12 cellular contexts compared by ENCODE assay signal in the genomic region with DNA sequence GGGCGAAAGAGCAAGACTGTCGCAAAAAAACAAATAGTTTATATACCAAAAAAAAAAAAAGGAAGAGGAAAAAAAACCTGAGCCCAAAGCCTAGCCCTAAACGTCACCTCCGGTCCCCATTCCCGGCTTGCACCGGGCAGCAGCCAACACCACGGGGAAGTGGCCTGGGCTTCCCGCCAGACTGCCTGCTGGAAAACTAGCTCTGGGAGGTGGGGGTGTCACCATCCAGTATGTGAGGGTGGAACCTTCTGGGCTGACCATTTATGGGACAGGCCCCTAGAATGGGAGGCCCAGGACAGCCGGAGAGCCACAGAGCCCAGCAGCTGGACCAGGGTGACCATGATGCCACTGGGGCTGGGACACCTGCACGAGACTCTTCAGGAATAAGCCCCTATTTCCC. TPM values are rescaled to one million over a fixed set of nuclear protein-coding genes. Genes with fewer than 3 reads are reported as not detected.
DNase-seq lines count a peak whose midpoint lies in the region; ATAC-seq, FAIRE-seq and TF ChIP-seq lines count a peak whose summit lies in the region.
"Had no signal": no experiment of that assay in that cellular context is flagged by ENCODE, and none has a peak within 500 bp of the region (broad histone marks: within the 10 kb centered on the region; RNA-seq: fewer than 3 reads in every experiment).

No MANE protein-coding gene starts in this region.

- no peak for TF ChIP-seq EP300 in ovary (IDR thresholded peaks at IDR 0.05)

- no peak for TF ChIP-seq CTCF in ovary (IDR thresholded peaks at IDR 0.05)

- H3K36me3 ChIP-seq in ovary, result no peaks in the 10 kb centered on the region
- H3K36me3 ChIP-seq in aorta (ENCODE audit: control insufficient read depth in 1 of 2, insufficient read depth in 2 of 2, low read length in 1 of 2), result no peaks in the 10 kb centered on the region

- FAIRE-seq in frontal cortex (lab: Jason Lieb, UNC), result no peak
- FAIRE-seq in GM12891 (lab: Jason Lieb, UNC), result no peak
- FAIRE-seq: A204.1 had no signal

- no peak overlapping the region for H3K4me3 ChIP-seq in ovary
- no peak overlapping the region for H3K4me3 ChIP-seq in aorta (ENCODE audit: low read length in 2 of 2)

- ATAC-seq in aorta (ENCODE audit: low FRiP score) (peak; percentile 92), HG02642 (IDR thresholded peaks at IDR 0.05; ENCODE audit: poor library complexity, unreplicated experiment) (no peak), HG03354 (IDR thresholded peaks at IDR 0.05; ENCODE audit: poor library complexity, severe bottlenecking, unreplicated experiment) (no peak)
- ATAC-seq: HCT116; naive thymus-derived CD4-positive, alpha-beta T cell had no signal

- H3K4me1 ChIP-seq in ovary (ENCODE audit: insufficient read depth) (peaks cover 2% of the 10 kb centered on the region), aorta (ENCODE audit: control insufficient read depth in 1 of 2, insufficient read depth in 2 of 2, low read length in 2 of 2) (no peaks in the 10 kb centered on the region)

- TF ChIP-seq POLR2A in ovary (IDR thresholded peaks at IDR 0.05) (no peak), GM12891 (IDR thresholded peaks at IDR 0.05; ENCODE audit: low read depth, low read length) (no peak)

- peak; percentile 36 for DNase-seq in DMS53 (lab: John Stamatoyannopoulos, UW)
- DNase-seq in DMS53 treated with DMSO at 0.1 percent for 48 hours (lab: John Stamatoyannopoulos, UW; ENCODE audit: unreplicated experiment), result no peak
- DNase-seq in frontal cortex (ENCODE audit: low spot score in 2 of 2), result peak; percentile 62 to 81
- DNase-seq in ovary, result peak in 4 of 5 donors; percentile 47 to 68 (median 66)
- peak; percentile 98 to 99 for DNase-seq in aorta
- no peak for DNase-seq in GM12891 (ENCODE audit: insufficient read length, low spot score)
- DNase-seq: activated CD4-positive, alpha-beta memory T cell treated with anti-CD3 and anti-CD28 coated beads, Interleukin-2, amount 10 ng/mL, durations not matched to agents 7 days and 5 days; naive thymus-derived CD4-positive, alpha-beta T cell had no signal

- no peaks in the 10 kb centered on the region for H3K9me3 ChIP-seq in ovary
- H3K9me3 ChIP-seq in aorta (ENCODE audit: control insufficient read depth, low read length), result no peaks in the 10 kb centered on the region

- H3K27ac ChIP-seq in ovary (no peak overlapping the region), aorta (ENCODE audit: low read depth in 1 of 2, low read length in 2 of 2) (peak overlapping the region in 1 of 2 donors; percentile 66)

- intact Hi-C loops in ovary (cut with DNase I) (no loop called here), aorta (cut with DNase I) (loop anchor here in 1 of 2 donors (2.0 kb wide), 1 partner anchor 29 kb away; no protein-coding TSS in a partner anchor)

- H3K27me3 ChIP-seq in ovary, result no peaks in the 10 kb centered on the region
- H3K27me3 ChIP-seq in aorta (ENCODE audit: control insufficient read depth in 1 of 2, insufficient read depth in 2 of 2, low read length in 1 of 2), result no peaks in the 10 kb centered on the region

- WGBS in ovary, 3 donors, result 40 to 48% (median 43%) methylated on average over 10 of the region's 10 CpGs
- 7 to 14% methylated on average over 9 to 10 of the region's 10 CpGs for WGBS in aorta, 2 donors

TF ChIP-seq in GM12891, 5 proteins besides CTCF, POLR2A, EP300 and RAD21:
- TF ChIP-seq POLR2AphosphoS5 (IDR thresholded peaks at IDR 0.05; ENCODE audit: low read depth, low read length) (no peak), TAF1 (IDR thresholded peaks at IDR 0.05; ENCODE audit: low read depth, low read length) (no peak), POU2F2 (IDR thresholded peaks at IDR 0.05; ENCODE audit: low read depth, low read length) (no peak), SPI1 (IDR thresholded peaks at IDR 0.05; ENCODE audit: low read depth, low read length) (no peak), PAX5 (IDR thresholded peaks at IDR 0.05; ENCODE audit: insufficient read depth, low read length, severe bottlenecking) (no peak)

RNA-seq across cellular contexts. Expression of gene IL12RB1, which starts 37.3 kb away (rescaled TPM):
- total RNA-seq in frontal cortex, result 0.41 TPM
- total RNA-seq in ovary, result under 1 TPM; 0.31 to 0.89 (median 0.57) TPM
- polyA plus RNA-seq in ovary, result under 1 TPM; 0.22 to 0.70 TPM
- 1 to 10 TPM; 1.7 to 2.6 TPM for total RNA-seq in aorta
- polyA plus RNA-seq in aorta, result under 1 TPM; 0.69 to 0.75 TPM
- 13.5 TPM for polyA plus RNA-seq in GM12891 (2012; ENCODE audit: low read depth, missing spikeins)

RNA-seq across cellular contexts. Expression of gene ARRDC2, which starts 41.4 kb away (rescaled TPM):
- total RNA-seq in frontal cortex (1.6 TPM), ovary (10 to 100 TPM in 5 of 7 donors, 1 to 10 TPM in 2; 6.8 to 22.8 (median 12.2) TPM), aorta (10 to 100 TPM; 40.6 to 60.5 TPM)
- polyA plus RNA-seq in ovary (10 to 100 TPM; 12.9 to 14.7 TPM), aorta (100 to 1,000 TPM in 1 of 2 donors, 10 to 100 TPM in 1; 82.5 to 104 TPM)
- 3.6 TPM for polyA plus RNA-seq in GM12891 (2012; ENCODE audit: low read depth, missing spikeins)

RNA-seq across cellular contexts. Expression of gene MAST3, which starts 48.2 kb away (rescaled TPM):
- total RNA-seq in frontal cortex (4.5 TPM), ovary (10 to 100 TPM in 3 of 7 donors, 1 to 10 TPM in 4; 7.8 to 12.2 (median 9.9) TPM), aorta (10 to 100 TPM; 21.5 to 25.2 TPM)
- polyA plus RNA-seq in ovary (1 to 10 TPM; 2.4 to 5.7 TPM), aorta (10 to 100 TPM in 1 of 2 donors, 1 to 10 TPM in 1; 4.4 to 32.7 TPM)
- polyA plus RNA-seq in GM12891 (2012; ENCODE audit: low read depth, missing spikeins), result 7.2 TPM

Comparison
In these comparisons a context has a peak if more than half of its experiments do, and no peak if none do; other contexts are left out.
1. DNase-seq: peak in DMS53 (single experiment), frontal cortex (2 of 2), ovary (4 of 5) and aorta (2 of 2); none in DMS53 treated with DMSO at 0.1 percent for 48 hours (single experiment) and GM12891 (single experiment).